ENCODE assay signal across 1 cellular context in genomic region chr7:47454961-47455871, GRCh38.
TF ChIP-seq lines count a peak whose summit lies in the region.

No MANE protein-coding gene starts in this region.

TF ChIP-seq in liver, 16 proteins besides CTCF, POLR2A, EP300 and RAD21:
- TF ChIP-seq REST (IDR thresholded peaks at IDR 0.05) (no peak), SP1 (IDR thresholded peaks at IDR 0.05) (no peak)
